In genomic region chr16:81796035-81796434, GRCh38 we compare ENCODE assay signal across 1 cellular context.
TF ChIP-seq lines count a peak whose summit lies in the region.

No MANE protein-coding gene starts in this region.

TF ChIP-seq in HCT116, 20 proteins besides CTCF, POLR2A, EP300 and RAD21:
- TF ChIP-seq FOSL1 (IDR thresholded peaks at IDR 0.05; ENCODE audit: low read depth) (no peak), EZH2phosphoT487 (IDR thresholded peaks at IDR 0.05; ENCODE audit: borderline replicate concordance) (no peak), POLR2AphosphoS5 (IDR thresholded peaks at IDR 0.05; ENCODE audit: low read depth, low read length) (no peak), SIN3A (IDR thresholded peaks at IDR 0.05; ENCODE audit: low read depth) (no peak), MAX (IDR thresholded peaks at IDR 0.05) (no peak), CEBPB (IDR thresholded peaks at IDR 0.05; ENCODE audit: low read depth) (no peak), ATF3 (IDR thresholded peaks at IDR 0.05) (no peak), YY1 (IDR thresholded peaks at IDR 0.05; ENCODE audit: extremely low read depth, insufficient replicate concordance, low read depth, low read length) (no peak), EZH2 (IDR thresholded peaks at IDR 0.05) (no peak), ZFX (IDR thresholded peaks at IDR 0.05) (no peak), CBX3 (IDR thresholded peaks at IDR 0.05; ENCODE audit: low read depth) (no peak), JUND (IDR thresholded peaks at IDR 0.05) (no peak), REST (IDR thresholded peaks at IDR 0.05; ENCODE audit: low read depth) (no peak), EGR1 (IDR thresholded peaks at IDR 0.05; ENCODE audit: low read depth) (no peak), SRF (IDR thresholded peaks at IDR 0.05; ENCODE audit: low read depth) (no peak)
